Comparison of ENCODE assay signal across 1 cellular context in genomic region chr15:89806565-89807550, GRCh38.
TF ChIP-seq lines count a peak whose summit lies in the region.

No MANE protein-coding gene starts in this region.

TF ChIP-seq in HepG2, 621 proteins besides CTCF, POLR2A, EP300 and RAD21 (continued from another document and continues in another):
- peak; percentile 85 for TF ChIP-seq ARID5B (CRISPR knock-in tag; IDR thresholded peaks at IDR 0.05)
- peak; percentile 78 for TF ChIP-seq GFI1 (CRISPR knock-in tag; IDR thresholded peaks at IDR 0.05; ENCODE audit: borderline replicate concordance)
- no peak for TF ChIP-seq TAF15 (IDR thresholded peaks at IDR 0.05; ENCODE audit: low read depth, low read length, poor library complexity, severe bottlenecking)
- no peak for TF ChIP-seq ZNF615 (CRISPR knock-in tag; IDR thresholded peaks at IDR 0.05; ENCODE audit: borderline replicate concordance)
- TF ChIP-seq PRDM15 (CRISPR knock-in tag; IDR thresholded peaks at IDR 0.05) = peak; percentile 78; the same call in 1 of the 2 replicates
- 0 out of 2 replicates have a peak, but pooled peaks have one; percentile 1 for TF ChIP-seq TIGD3 (CRISPR knock-in tag; IDR thresholded peaks at IDR 0.05; ENCODE audit: borderline replicate concordance)
- 0 out of 2 replicates have a peak, but pooled peaks have one; percentile 26 for TF ChIP-seq SATB2 (CRISPR knock-in tag; IDR thresholded peaks at IDR 0.05)
- peak; percentile 67; the same call in 1 of the 2 replicates for TF ChIP-seq ARID4A (CRISPR knock-in tag; IDR thresholded peaks at IDR 0.05; ENCODE audit: borderline replicate concordance)
- TF ChIP-seq HNF4A (CRISPR knock-in tag; IDR thresholded peaks at IDR 0.05) = peak; percentile 84
- TF ChIP-seq ZBTB26 (CRISPR knock-in tag; IDR thresholded peaks at IDR 0.05; ENCODE audit: borderline replicate concordance) = peak; percentile 80; the same call in 1 of the 2 replicates
- no peak for TF ChIP-seq ZNF703 (CRISPR knock-in tag; IDR thresholded peaks at IDR 0.05; ENCODE audit: borderline replicate concordance)
- TF ChIP-seq ARID3A (IDR thresholded peaks at IDR 0.05; ENCODE audit: low read depth, low read length) = peak; percentile 45; the same call in 1 of the 2 replicates
- no peak for TF ChIP-seq ZNF407 (CRISPR knock-in tag; IDR thresholded peaks at IDR 0.05; ENCODE audit: not compliant biosample characterization)
- peak; percentile 82 for TF ChIP-seq GABPB1 (CRISPR knock-in tag; IDR thresholded peaks at IDR 0.05)
- TF ChIP-seq PITX1 (CRISPR knock-in tag; IDR thresholded peaks at IDR 0.05) = peak; percentile 90
- no peak for TF ChIP-seq NFRKB (IDR thresholded peaks at IDR 0.05)
- no peak for TF ChIP-seq ZNF713 (CRISPR knock-in tag; IDR thresholded peaks at IDR 0.05)
- no peak for TF ChIP-seq KDM3A (CRISPR knock-in tag; IDR thresholded peaks at IDR 0.05; ENCODE audit: low read depth)
- peak; percentile 88 for TF ChIP-seq ZNF431 (CRISPR knock-in tag; IDR thresholded peaks at IDR 0.05; ENCODE audit: borderline replicate concordance, low read depth)
- TF ChIP-seq SUZ12 (IDR thresholded peaks at IDR 0.05; ENCODE audit: low read depth, low read length) = no peak
- peak; percentile 70; the same call in 1 of the 2 replicates for TF ChIP-seq TP53 (CRISPR knock-in tag; conservative IDR thresholded peaks at IDR 0.05)
- TF ChIP-seq KLF12 (CRISPR knock-in tag; IDR thresholded peaks at IDR 0.05; ENCODE audit: borderline replicate concordance) = peak; percentile 57; the same call in 1 of the 2 replicates
